In genomic region chr12:98894412-98895085, GRCh38 we compare ENCODE assay signal across 9 cellular contexts.
DNase-seq lines count a peak whose midpoint lies in the region; ATAC-seq, FAIRE-seq and TF ChIP-seq lines count a peak whose summit lies in the region.
"Had no signal": no experiment of that assay in that cellular context is flagged by ENCODE, and none has a peak within 500 bp of the region (broad histone marks: within the 10 kb centered on the region; RNA-seq: fewer than 3 reads in every experiment).

No MANE protein-coding gene starts in this region.

- TF ChIP-seq POLR2A in spleen (IDR thresholded peaks at IDR 0.05) = no peak

- no peaks in the 10 kb centered on the region for H3K9me3 ChIP-seq in spleen
- H3K9me3 ChIP-seq: A549 had no signal

- no peak overlapping the region for H3K27ac ChIP-seq in spleen
- H3K27ac ChIP-seq: A549 had no signal

- WGBS in spleen, 5 donors = 1 to 3% (median 2%) methylated on average over 55 to 96 of the region's 96 CpGs

- H3K27me3 ChIP-seq in spleen (replicated peaks in 1 of 7) = peaks cover 0 to 92% (median 46%) of the 10 kb centered on the region in 7 donors

- FAIRE-seq in RCC 7860 (lab: Jason Lieb, UNC) = no peak
- FAIRE-seq: A549 had no signal

- H3K4me3 ChIP-seq in iPS-11a (ENCODE audit: low read depth, low read length) = peak overlapping the region; percentile 44
- peak overlapping the region in 7 of 8 donors; percentile 7 to 57 (median 17) for H3K4me3 ChIP-seq in spleen
- H3K4me3 ChIP-seq: A549 had no signal

- intact Hi-C loops in spleen (cut with DNase I; ENCODE audit: low total_unique reads) = no loop called here

- peaks cover 0 to 20% (median 6%) of the 10 kb centered on the region in 6 donors for H3K4me1 ChIP-seq in spleen
- H3K4me1 ChIP-seq: A549 had no signal

- no peak for ATAC-seq in GM21526 (IDR thresholded peaks at IDR 0.05; ENCODE audit: low FRiP score, unreplicated experiment)

- in situ Hi-C loops in SK-MEL-5 (cut with HindIII; ENCODE audit: low pct_unique_long_range_greater_than_20kb, low sequenced_read_pairs) = no loop called here

- no peaks in the 10 kb centered on the region for H3K36me3 ChIP-seq in spleen

- DNase-seq in NCI-H1417 (lab: John Stamatoyannopoulos, UW) (peak; percentile 41 to 88 (median 82)), NCI-H1417 treated with DMSO at 0.1 percent for 48 hours (lab: John Stamatoyannopoulos, UW) (no peak), SK-MEL-5 (ENCODE audit: low read depth, low spot score) (peak; percentile 32), spleen (no peak), RCC 7860 (ENCODE audit: low spot score) (no peak), RKO (ENCODE audit: low spot score) (no peak)

- TF ChIP-seq CTCF in spleen (IDR thresholded peaks at IDR 0.05 in 8 of 11, conservative IDR thresholded peaks at IDR 0.05 in 3 of 11) = no peak

Comparison
In these comparisons a context has a peak if more than half of its experiments do, and no peak if none do; other contexts are left out.
1. DNase-seq: peak in NCI-H1417 (3 of 3) and SK-MEL-5 (single experiment); none in NCI-H1417 treated with DMSO at 0.1 percent for 48 hours (single experiment), spleen (single experiment), RCC 7860 (single experiment) and RKO (single experiment).